In genomic region chr19:13689050-13689449, GRCh38 we compare ENCODE assay signal across 9 cellular contexts.
DNase-seq lines count a peak whose midpoint lies in the region; ATAC-seq and TF ChIP-seq lines count a peak whose summit lies in the region.
"Had no signal": no experiment of that assay in that cellular context is flagged by ENCODE, and none has a peak within 500 bp of the region (broad histone marks: within the 10 kb centered on the region; RNA-seq: fewer than 3 reads in every experiment).

No MANE protein-coding gene starts in this region.

- 81 to 85% methylated on average over 3 of the region's 3 CpGs for WGBS in sigmoid colon, 2 donors

- no peaks in the 10 kb centered on the region for H4K20me1 ChIP-seq in osteoblast (ENCODE audit: insufficient read depth, low read length)

- H3K4me3 ChIP-seq in fibroblast of pulmonary artery (replicated peaks; ENCODE audit: low read depth, low read length) (no peak overlapping the region), sigmoid colon (no peak overlapping the region), osteoblast (ENCODE audit: insufficient read depth, low read length) (no peak overlapping the region)

- H3K4me2 ChIP-seq in osteoblast (ENCODE audit: insufficient read depth, low read length): no peak overlapping the region

- H3K9me3 ChIP-seq in sigmoid colon (no peaks in the 10 kb centered on the region), osteoblast (ENCODE audit: low read depth, low read length) (no peaks in the 10 kb centered on the region)

- H2AFZ ChIP-seq in osteoblast (ENCODE audit: low read length): no peak overlapping the region

- in situ Hi-C loops in GM13977 (cut with MboI; ENCODE audit: low pct_unique_long_range_greater_than_20kb, low sequenced_read_pairs, unreplicated experiment): no loop called here

- H3K27me3 ChIP-seq in sigmoid colon (peaks cover 0 to 3% (median 0%) of the 10 kb centered on the region in 3 donors), osteoblast (ENCODE audit: insufficient read depth, low read length) (peaks cover 2% of the 10 kb centered on the region)

- intact Hi-C loops in sigmoid colon (cut with DNase I): no loop called here

- DNase-seq in DMS53 (lab: John Stamatoyannopoulos, UW): peak; percentile 41
- no peak for DNase-seq in DMS53 treated with DMSO at 0.1 percent for 48 hours (lab: John Stamatoyannopoulos, UW; ENCODE audit: unreplicated experiment)
- DNase-seq in GM13977 (ENCODE audit: low spot score): peak; percentile 27
- DNase-seq in RKO (ENCODE audit: low spot score): peak; percentile 66
- peak; percentile 29 for DNase-seq in fibroblast of pulmonary artery (ENCODE audit: low read depth)
- DNase-seq in sigmoid colon: no peak
- no peak for DNase-seq in osteoblast (ENCODE audit: insufficient read length, low spot score, missing footprints)
- DNase-seq: 8988T had no signal

- no peak for TF ChIP-seq EP300 in sigmoid colon (IDR thresholded peaks at IDR 0.05)

- ATAC-seq in GM18498 (IDR thresholded peaks at IDR 0.05; ENCODE audit: unreplicated experiment): no peak

- H3K4me1 ChIP-seq in sigmoid colon (no peaks in the 10 kb centered on the region), osteoblast (ENCODE audit: insufficient read depth, low read length) (peaks cover 8% of the 10 kb centered on the region)

- no peak for TF ChIP-seq POLR2A in sigmoid colon (IDR thresholded peaks at IDR 0.05)

- TF ChIP-seq CTCF in GM13977 (IDR thresholded peaks at IDR 0.05; ENCODE audit: extremely low read depth, insufficient read depth, missing control alignments): no peak
- no peak for TF ChIP-seq CTCF in fibroblast of pulmonary artery (IDR thresholded peaks at IDR 0.05; ENCODE audit: low read length, missing control alignments)
- no peak for TF ChIP-seq CTCF in sigmoid colon (IDR thresholded peaks at IDR 0.05)
- TF ChIP-seq CTCF in osteoblast (IDR thresholded peaks at IDR 0.05; ENCODE audit: extremely low read depth, low read depth, low read length): no peak

- no peaks in the 10 kb centered on the region for H3K36me3 ChIP-seq in sigmoid colon
- no peaks in the 10 kb centered on the region for H3K36me3 ChIP-seq in osteoblast (ENCODE audit: insufficient read depth, low read length)

- H3K27ac ChIP-seq in sigmoid colon (no peak overlapping the region), osteoblast (ENCODE audit: low read depth, low read length) (no peak overlapping the region)

- H3K79me2 ChIP-seq in osteoblast (ENCODE audit: insufficient read depth, low read length): no peaks in the 10 kb centered on the region

Comparison
In these comparisons a context has a peak if more than half of its experiments do, and no peak if none do; other contexts are left out.
1. DNase-seq: peak in DMS53 (single experiment), GM13977 (single experiment), RKO (single experiment) and fibroblast of pulmonary artery (single experiment); none in DMS53 treated with DMSO at 0.1 percent for 48 hours (single experiment), sigmoid colon (single experiment) and osteoblast (single experiment).